Comparison of ENCODE assay signal across 1 cellular context in genomic region chr9:37575511-37575914, GRCh38.
TF ChIP-seq lines count a peak whose summit lies in the region.

No MANE protein-coding gene starts in this region.

TF ChIP-seq in IMR-90, 13 proteins besides CTCF, POLR2A, EP300 and RAD21:
- TF ChIP-seq RFX5 (IDR thresholded peaks at IDR 0.05; ENCODE audit: low read depth, low read length) (no peak), MXI1 (IDR thresholded peaks at IDR 0.05; ENCODE audit: borderline replicate concordance, low read depth, low read length) (no peak), CHD1 (IDR thresholded peaks at IDR 0.05; ENCODE audit: low read depth, low read length) (no peak), FOS (IDR thresholded peaks at IDR 0.05; ENCODE audit: low read depth, low read length) (no peak), BHLHE40 (IDR thresholded peaks at IDR 0.05; ENCODE audit: low read depth, low read length) (no peak), CEBPB (IDR thresholded peaks at IDR 0.05; ENCODE audit: low read depth, low read length) (no peak), SMC3 (IDR thresholded peaks at IDR 0.05; ENCODE audit: low read depth, low read length) (no peak)
- TF ChIP-seq, protein P1, sequence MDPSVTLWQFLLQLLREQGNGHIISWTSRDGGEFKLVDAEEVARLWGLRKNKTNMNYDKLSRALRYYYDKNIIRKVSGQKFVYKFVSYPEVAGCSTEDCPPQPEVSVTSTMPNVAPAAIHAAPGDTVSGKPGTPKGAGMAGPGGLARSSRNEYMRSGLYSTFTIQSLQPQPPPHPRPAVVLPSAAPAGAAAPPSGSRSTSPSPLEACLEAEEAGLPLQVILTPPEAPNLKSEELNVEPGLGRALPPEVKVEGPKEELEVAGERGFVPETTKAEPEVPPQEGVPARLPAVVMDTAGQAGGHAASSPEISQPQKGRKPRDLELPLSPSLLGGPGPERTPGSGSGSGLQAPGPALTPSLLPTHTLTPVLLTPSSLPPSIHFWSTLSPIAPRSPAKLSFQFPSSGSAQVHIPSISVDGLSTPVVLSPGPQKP (IDR thresholded peaks at IDR 0.05; ENCODE audit: borderline replicate concordance, low read depth, low read length): no peak
TF ChIP-seq in IMR-90: peak in this region for 0.
